Comparison of ENCODE assay signal across 8 cellular contexts in genomic region chr3:39707314-39707909, GRCh38.
DNase-seq lines count a peak whose midpoint lies in the region; FAIRE-seq and TF ChIP-seq lines count a peak whose summit lies in the region.

No MANE protein-coding gene starts in this region.

- DNase-seq in AG09309 (ENCODE audit: low read depth) (peak; percentile 20), GM12891 (ENCODE audit: insufficient read length, low spot score) (peak; percentile 15), bronchial epithelial cell (ENCODE audit: low read depth) (peak; percentile 50), midbrain (lab: John Stamatoyannopoulos, UW) (peak; percentile 37), GF-D8 (lab: John Stamatoyannopoulos, UW) (no peak), suprapubic skin (ENCODE audit: low spot score in 2 of 2) (no peak)
- no peak for DNase-seq in activated CD8-positive, alpha-beta memory T cell treated with anti-CD3 and anti-CD28 coated beads, Interleukin-2, amount 50 U/mL, for 4 hours

- TF ChIP-seq POLR2A in GM12891 (IDR thresholded peaks at IDR 0.05; ENCODE audit: low read depth, low read length) (no peak), suprapubic skin (IDR thresholded peaks at IDR 0.05) (no peak)

- FAIRE-seq in GM12891 (lab: Jason Lieb, UNC) (no peak), bronchial epithelial cell (lab: Jason Lieb, UNC) (no peak)

- H3K27me3 ChIP-seq in KMS-11 (ENCODE audit: insufficient read depth, low read depth), result no peaks in the 10 kb centered on the region
- H3K27me3 ChIP-seq in bronchial epithelial cell (ENCODE audit: control insufficient read depth, insufficient read depth, low read length), result no peaks in the 10 kb centered on the region
- H3K27me3 ChIP-seq in suprapubic skin, result no peaks in the 10 kb centered on the region

- H3K4me1 ChIP-seq in KMS-11 (ENCODE audit: low read depth, poor library complexity, severe bottlenecking) (no peaks in the 10 kb centered on the region), suprapubic skin (no peaks in the 10 kb centered on the region)

- H3K79me2 ChIP-seq in KMS-11 (ENCODE audit: insufficient read depth, low read depth), result no peaks in the 10 kb centered on the region

- no peaks in the 10 kb centered on the region for H4K20me1 ChIP-seq in KMS-11 (ENCODE audit: insufficient read depth)

- WGBS in suprapubic skin, result 10% methylated on average over 5 of the region's 5 CpGs

- H3K4me3 ChIP-seq in AG09309 (ENCODE audit: control insufficient read depth, low read depth, low read length) (no peak overlapping the region), KMS-11 (IDR thresholded peaks at IDR 0.05; ENCODE audit: insufficient read depth, low read depth, low read length) (no peak overlapping the region), bronchial epithelial cell (ENCODE audit: low read depth, low read length) (no peak overlapping the region), suprapubic skin (no peak overlapping the region)

- no peak overlapping the region for H3K4me2 ChIP-seq in KMS-11

- H3K36me3 ChIP-seq in KMS-11 (ENCODE audit: insufficient read depth) (no peaks in the 10 kb centered on the region), bronchial epithelial cell (ENCODE audit: control insufficient read depth, insufficient read depth, low read length) (no peaks in the 10 kb centered on the region), suprapubic skin (no peaks in the 10 kb centered on the region)

- H3K9ac ChIP-seq in KMS-11, result no peak overlapping the region

- no peak overlapping the region for H2AFZ ChIP-seq in KMS-11 (ENCODE audit: low read depth)

- no peak for TF ChIP-seq EP300 in suprapubic skin (IDR thresholded peaks at IDR 0.05)

- H3K27ac ChIP-seq in KMS-11, result no peak overlapping the region
- no peak overlapping the region for H3K27ac ChIP-seq in suprapubic skin

- TF ChIP-seq CTCF in AG09309 (IDR thresholded peaks at IDR 0.05; ENCODE audit: control insufficient read depth, insufficient read depth, low read depth, low read length, missing control alignments), result peak; percentile 57
- peak; percentile 67 for TF ChIP-seq CTCF in KMS-11 (conservative IDR thresholded peaks at IDR 0.05; ENCODE audit: low read depth, low read length)
- peak; percentile 51 for TF ChIP-seq CTCF in bronchial epithelial cell (IDR thresholded peaks at IDR 0.05; ENCODE audit: insufficient read depth, low read length, severe bottlenecking)
- TF ChIP-seq CTCF in suprapubic skin (IDR thresholded peaks at IDR 0.05), result peak in 1 of 2 donors; percentile 60

- no peaks in the 10 kb centered on the region for H3K9me3 ChIP-seq in suprapubic skin

TF ChIP-seq in GM12891, 5 proteins besides CTCF, POLR2A, EP300 and RAD21:
- TF ChIP-seq TAF1 (IDR thresholded peaks at IDR 0.05; ENCODE audit: low read depth, low read length) (no peak), POLR2AphosphoS5 (IDR thresholded peaks at IDR 0.05; ENCODE audit: low read depth, low read length) (no peak), POU2F2 (IDR thresholded peaks at IDR 0.05; ENCODE audit: low read depth, low read length) (no peak), SPI1 (IDR thresholded peaks at IDR 0.05; ENCODE audit: low read depth, low read length) (no peak), PAX5 (IDR thresholded peaks at IDR 0.05; ENCODE audit: insufficient read depth, low read length, severe bottlenecking) (no peak)

Comparison
In these comparisons a context has a peak if more than half of its experiments do, and no peak if none do; other contexts are left out.
1. DNase-seq: peak in AG09309 (single experiment), GM12891 (single experiment), bronchial epithelial cell (single experiment) and midbrain (single experiment); none in activated CD8-positive, alpha-beta memory T cell treated with anti-CD3 and anti-CD28 coated beads, Interleukin-2, amount 50 U/mL, for 4 hours (single experiment), GF-D8 (single experiment) and suprapubic skin (0 of 2).